In genomic region chr1:6174621-6175410, GRCh38 we compare ENCODE assay signal across 23 cellular contexts. TPM values are rescaled to one million over a fixed set of nuclear protein-coding genes. Genes with fewer than 3 reads are reported as not detected.
"Had no signal": no experiment of that assay in that cellular context is flagged by ENCODE, and none has a peak within 500 bp of the region (broad histone marks: within the 10 kb centered on the region; RNA-seq: fewer than 3 reads in every experiment).

No MANE protein-coding gene starts in this region.

- FAIRE-seq: HepG2 had no signal

- H3K4me3 ChIP-seq: SJCRH30 had no signal

- DNase-seq: KBM-7, MV-4-11, NCI-H1048, NCI-H1105, NCI-H1417, NCI-H1436 treated with DMSO at 0.1 percent for 48 hours, NCI-H1694, NCI-H1930, NCI-H2081 treated with DMSO at 0.1 percent for 48 hours, NCI-H2171, NCI-H226, NCI-H446, NCI-H510A, NCI-H524 treated with DMSO at 0.1 percent for 48 hours, NCI-H69, NCI-H774, SHP77 treated with DMSO at 0.1 percent for 48 hours, SJCRH30, T-helper 1 cell had no signal

- H3K36me3 ChIP-seq: SJCRH30 had no signal

- H3K9me3 ChIP-seq: SJCRH30 had no signal

- ATAC-seq: HepG2, SK-N-SH treated with all-trans-retinoic acid at 6 μM for 48 hours had no signal

- H3K27ac ChIP-seq: RWPE1, SJCRH30 had no signal

RNA-seq across cellular contexts. Expression of gene CHD5, which starts 5.3 kb away (rescaled TPM):
- polyA plus RNA-seq: IgD-negative memory B cell had no signal

RNA-seq across cellular contexts. Expression of gene RNF207, which starts 31.1 kb away (rescaled TPM):
- total RNA-seq: SJCRH30 had no signal
